8 cellular contexts compared by ENCODE assay signal in the genomic region with DNA sequence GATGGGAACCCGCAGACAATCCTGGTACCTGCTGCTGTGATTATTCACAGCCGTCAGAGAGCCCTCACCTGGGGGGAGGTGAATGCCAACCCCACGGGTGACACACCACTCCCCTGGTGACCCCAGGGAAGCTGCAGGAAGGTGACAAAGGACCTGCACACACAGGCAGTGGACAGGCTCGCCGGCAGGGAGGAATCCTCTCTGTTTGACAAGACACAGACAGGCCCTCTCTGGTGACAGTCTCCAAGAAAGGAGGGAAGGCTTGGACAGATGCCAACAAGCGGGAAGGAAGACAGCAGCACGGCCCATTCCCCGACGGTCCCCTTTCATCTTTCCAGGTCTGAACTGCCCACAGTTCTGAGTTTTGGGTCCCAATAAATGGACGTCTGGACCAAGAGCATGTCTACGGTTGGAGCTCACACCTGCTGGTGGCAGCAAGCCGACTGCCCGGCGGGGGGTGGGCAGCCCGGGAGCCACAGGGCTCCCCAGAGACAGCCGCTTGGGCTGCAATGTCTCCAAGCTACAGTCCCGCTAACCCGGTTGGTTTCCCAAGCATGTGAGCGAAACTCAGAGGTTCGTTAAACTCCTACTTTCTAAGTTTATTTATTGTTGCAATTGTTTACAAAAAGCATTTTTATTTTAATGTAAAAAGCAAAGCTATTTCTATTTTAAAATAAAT. TPM values are rescaled to one million over a fixed set of nuclear protein-coding genes. Genes with fewer than 3 reads are reported as not detected.
A peak's percentile ranks its signal among the peaks of the same experiment; 100 is the strongest.
DNase-seq lines count a peak whose midpoint lies in the region; ATAC-seq and TF ChIP-seq lines count a peak whose summit lies in the region.
"Had no signal": no experiment of that assay in that cellular context is flagged by ENCODE, and none has a peak within 500 bp of the region (broad histone marks: within the 10 kb centered on the region; RNA-seq: fewer than 3 reads in every experiment).

No MANE protein-coding gene starts in this region.

- H3K4me1 ChIP-seq in CD8-positive, alpha-beta T cell (ENCODE audit: insufficient read depth, low read length) = peaks cover 37% of the 10 kb centered on the region
- H3K4me1 ChIP-seq in mucosa of descending colon (ENCODE audit: low read depth) = no peaks in the 10 kb centered on the region

- no peak for TF ChIP-seq CTCF in CD8-positive, alpha-beta T cell (IDR thresholded peaks at IDR 0.05)
- no peak for TF ChIP-seq CTCF in mucosa of descending colon (IDR thresholded peaks at IDR 0.05)

- CTCF ChIA-PET in CD8-positive, alpha-beta T cell (lab: Charles Lee) = interaction anchor here (0.8 to 1.9 kb wide), 3 partner anchors 11 to 96 kb away, joined by 3 to 5 read pairs (median 4); no protein-coding TSS in a partner anchor

- POLR2A ChIA-PET in CD8-positive, alpha-beta T cell (lab: Charles Lee) = interaction anchor here (1.0 to 1.5 kb wide), 4 partner anchors 12 to 102 kb away, joined by 3 to 10 read pairs (median 5); no protein-coding TSS in a partner anchor

- H3K27ac ChIP-seq in CD8-positive, alpha-beta T cell (ENCODE audit: low read depth, low read length) = peak overlapping the region; percentile 67
- H3K27ac ChIP-seq: brain microvascular endothelial cell had no signal

- intact Hi-C loops in CD8-positive, alpha-beta T cell (cut with DNase I, micrococcal nuclease) = loop anchor here (1.0 to 5.0 kb wide), 4 partner anchors 12 to 42 kb away; a partner anchor contains a TSS
- intact Hi-C loops in mucosa of descending colon (cut with DNase I, micrococcal nuclease) = no loop called here

- peak overlapping the region; percentile 71 for H3K27ac Mint-ChIP-seq in CD8-positive, alpha-beta T cell

- no peak for DNase-seq in CD8-positive, alpha-beta T cell
- DNase-seq in NCI-H345 treated with DMSO at 0.1 percent for 48 hours (lab: John Stamatoyannopoulos, UW; ENCODE audit: unreplicated experiment) (peak; percentile 29), mucosa of descending colon (peak in 2 of 3 donors; percentile 13 to 39), epidermal melanocyte (ENCODE audit: insufficient read length, low spot score) (no peak), kidney glomerular epithelial cell (lab: John Stamatoyannopoulos, UW) (no peak)

- no peak for ATAC-seq in CD8-positive, alpha-beta T cell
- ATAC-seq in GM18868 (IDR thresholded peaks at IDR 0.05; ENCODE audit: unreplicated experiment) (peak; percentile 30), mucosa of descending colon (no peak), HG03135 (IDR thresholded peaks at IDR 0.05; ENCODE audit: unreplicated experiment) (no peak)

- no peaks in the 10 kb centered on the region for H3K36me3 Mint-ChIP-seq in CD8-positive, alpha-beta T cell

- H3K4me3 ChIP-seq in CD8-positive, alpha-beta T cell (ENCODE audit: low read depth, low read length) = no peak overlapping the region
- no peak overlapping the region for H3K4me3 ChIP-seq in mucosa of descending colon

- peaks cover 26% of the 10 kb centered on the region for H3K4me1 Mint-ChIP-seq in CD8-positive, alpha-beta T cell (ENCODE audit: low read depth)

- H3K9me3 ChIP-seq in CD8-positive, alpha-beta T cell (ENCODE audit: low read length) = no peaks in the 10 kb centered on the region
- H3K9me3 ChIP-seq in mucosa of descending colon = no peaks in the 10 kb centered on the region

- H3K27me3 ChIP-seq in CD8-positive, alpha-beta T cell (ENCODE audit: insufficient read depth, low read length) = no peaks in the 10 kb centered on the region
- H3K27me3 ChIP-seq: brain microvascular endothelial cell had no signal

- no peaks in the 10 kb centered on the region for H3K36me3 ChIP-seq in CD8-positive, alpha-beta T cell (ENCODE audit: insufficient read depth, low read length)
- no peaks in the 10 kb centered on the region for H3K36me3 ChIP-seq in mucosa of descending colon (ENCODE audit: low read depth)
- H3K36me3 ChIP-seq: brain microvascular endothelial cell had no signal

- no peaks in the 10 kb centered on the region for H3K9me3 Mint-ChIP-seq in CD8-positive, alpha-beta T cell

- no peak overlapping the region for H3K4me3 Mint-ChIP-seq in CD8-positive, alpha-beta T cell

- H3K27me3 Mint-ChIP-seq in CD8-positive, alpha-beta T cell (ENCODE audit: low read depth) = no peaks in the 10 kb centered on the region

RNA-seq across cellular contexts. Expression of a gene that starts 31.8 kb away (rescaled TPM):
- total RNA-seq in CD8-positive, alpha-beta T cell = 10 to 100 TPM; 28.3 to 35.7 TPM
- total RNA-seq in mucosa of descending colon = 100 to 1,000 TPM in 1 of 3 donors, 10 to 100 TPM in 2; 41.4 to 147 (median 44.0) TPM

Comparison
In these comparisons a context has a peak if more than half of its experiments do, and no peak if none do; other contexts are left out.
1. DNase-seq: peak in NCI-H345 treated with DMSO at 0.1 percent for 48 hours (single experiment) and mucosa of descending colon (2 of 3); none in CD8-positive, alpha-beta T cell (0 of 7), epidermal melanocyte (single experiment) and kidney glomerular epithelial cell (single experiment).
2. intact Hi-C loops: an anchor here in CD8-positive, alpha-beta T cell (1.0 to 5.0 kb wide); none called in mucosa of descending colon.